8 cellular contexts compared by ENCODE assay signal in genomic region chr12:124927325-124928094, GRCh38. TPM values are rescaled to one million over a fixed set of nuclear protein-coding genes. Genes with fewer than 3 reads are reported as not detected.
DNase-seq lines count a peak whose midpoint lies in the region; ATAC-seq and TF ChIP-seq lines count a peak whose summit lies in the region.

No MANE protein-coding gene starts in this region.

- intact Hi-C loops in A673 (cut with micrococcal nuclease; ENCODE audit: unreplicated experiment), result loop anchor here (1.0 kb wide), 1 partner anchor 12 kb away; no protein-coding TSS in a partner anchor
- intact Hi-C loops in activated CD8-positive, alpha-beta T cell treated with anti-CD3 and anti-CD28 coated beads for 36 hours (cut with micrococcal nuclease), result loop anchor here (1.0 kb wide), 1 partner anchor 12 kb away; no protein-coding TSS in a partner anchor

- WGBS in endodermal cell (ENCODE audit: insufficient coverage in 1 of 2, insufficient read length in 1 of 2), 2 experiments, result 0 to 1% methylated on average over 27 to 40 of the region's 40 CpGs

- H3K36me3 ChIP-seq in A673 (ENCODE audit: insufficient read depth, low read length, poor library complexity, severe bottlenecking) (no peaks in the 10 kb centered on the region), endodermal cell (ENCODE audit: control insufficient read depth, insufficient read depth, low read length) (no peaks in the 10 kb centered on the region)

- H3K27me3 ChIP-seq in A673 (replicated peaks; ENCODE audit: insufficient read depth, low read depth, low read length, poor library complexity) (no peaks in the 10 kb centered on the region), endodermal cell (ENCODE audit: control insufficient read depth, insufficient read depth, low read length, poor library complexity, severe bottlenecking) (no peaks in the 10 kb centered on the region)

- CTCF ChIA-PET in A673 (lab: Charles Lee), result no interaction called here
- CTCF ChIA-PET in activated CD8-positive, alpha-beta T cell treated with anti-CD3 and anti-CD28 coated beads for 36 hours (lab: Charles Lee), result interaction anchor here (1.0 to 4.7 kb wide), 4 partner anchors 12 to 21 kb away, joined by 3 to 69 read pairs (median 19); partner anchors contain the start of gene UBC

- peak overlapping the region; percentile 98 for H3K27ac Mint-ChIP-seq in activated CD8-positive, alpha-beta T cell treated with anti-CD3 and anti-CD28 coated beads for 36 hours
- H3K27ac Mint-ChIP-seq in endodermal cell, result peak overlapping the region; percentile 95

- no TSS peak for BruUV-seq in A673 (replicated peaks; lab: Mats Ljungman, UMichigan)

- H3K9me3 ChIP-seq in A673 (ENCODE audit: low read depth, low read length, poor library complexity, severe bottlenecking), result no peaks in the 10 kb centered on the region
- no peaks in the 10 kb centered on the region for H3K9me3 ChIP-seq in endodermal cell (ENCODE audit: control insufficient read depth, low read length)

- DNase-seq in A673 (ENCODE audit: low spot score) (peak; percentile 94), endodermal cell (peak; percentile 100), mucosa of gallbladder (ENCODE audit: low spot score) (peak; percentile 93)
- DNase-seq in activated CD8-positive, alpha-beta T cell treated with anti-CD3 and anti-CD28 coated beads for 36 hours, result peak; percentile 96
- DNase-seq in stimulated activated CD8-positive, alpha-beta memory T cell treated with anti-CD3 and anti-CD28 coated beads, Interleukin-4, amount 100 ng/mL, for 48 hours, result peak; percentile 99
- DNase-seq in stimulated activated naive CD4-positive, alpha-beta T cell treated with Interleukin-2 at 50 U/mL for 16 hours (lab: John Stamatoyannopoulos, UW), result no peak

- peaks cover 9% of the 10 kb centered on the region for H3K36me3 Mint-ChIP-seq in activated CD8-positive, alpha-beta T cell treated with anti-CD3 and anti-CD28 coated beads for 36 hours (ENCODE audit: low read depth)
- H3K36me3 Mint-ChIP-seq in endodermal cell (ENCODE audit: low read depth), result no peaks in the 10 kb centered on the region

- TF ChIP-seq CTCF in A673 (conservative IDR thresholded peaks at IDR 0.05; ENCODE audit: low read depth, low read length) (no peak), endodermal cell (conservative IDR thresholded peaks at IDR 0.05) (no peak)
- TF ChIP-seq CTCF in activated CD8-positive, alpha-beta T cell treated with anti-CD3 and anti-CD28 coated beads for 36 hours (IDR thresholded peaks at IDR 0.05), result no peak

- no peaks in the 10 kb centered on the region for H3K9me3 Mint-ChIP-seq in activated CD8-positive, alpha-beta T cell treated with anti-CD3 and anti-CD28 coated beads for 36 hours
- no peaks in the 10 kb centered on the region for H3K9me3 Mint-ChIP-seq in endodermal cell

- POLR2A ChIA-PET in A673 (lab: Charles Lee; ENCODE audit: low non-redundant PET), result no interaction called here
- POLR2A ChIA-PET in activated CD8-positive, alpha-beta T cell treated with anti-CD3 and anti-CD28 coated beads for 36 hours (lab: Charles Lee), result interaction anchor here (1.1 to 3.7 kb wide), 5 partner anchors 9 to 21 kb away, joined by 4 to 57 read pairs (median 27); partner anchors contain the start of gene UBC

- peak overlapping the region; percentile 77 for H3K9ac ChIP-seq in endodermal cell (ENCODE audit: extremely low read depth, low read length, poor library complexity, severe bottlenecking)

- H3K4me3 Mint-ChIP-seq in activated CD8-positive, alpha-beta T cell treated with anti-CD3 and anti-CD28 coated beads for 36 hours, result peak overlapping the region; percentile 95
- peak overlapping the region; percentile 85 for H3K4me3 Mint-ChIP-seq in endodermal cell

- H3K27me3 Mint-ChIP-seq in activated CD8-positive, alpha-beta T cell treated with anti-CD3 and anti-CD28 coated beads for 36 hours, result peaks cover 5% of the 10 kb centered on the region
- no peaks in the 10 kb centered on the region for H3K27me3 Mint-ChIP-seq in endodermal cell (ENCODE audit: insufficient read depth)

- H3K27ac ChIP-seq in A673 (ENCODE audit: low read depth, low read length, poor library complexity, severe bottlenecking), result peak overlapping the region; percentile 91
- H3K27ac ChIP-seq in endodermal cell (ENCODE audit: low read depth, low read length), result peak overlapping the region; percentile 19

- H3K4me1 ChIP-seq in A673 (ENCODE audit: insufficient read depth, low read length, poor library complexity, severe bottlenecking) (no peaks in the 10 kb centered on the region), endodermal cell (ENCODE audit: control insufficient read depth, insufficient read depth, low read length) (no peaks in the 10 kb centered on the region)

- peak; percentile 86 for ATAC-seq in GM19397 (IDR thresholded peaks at IDR 0.05; ENCODE audit: unreplicated experiment)
- peak; percentile 73 for ATAC-seq in HG03571 (IDR thresholded peaks at IDR 0.05; ENCODE audit: unreplicated experiment)
- peak; percentile 83 for ATAC-seq in activated CD8-positive, alpha-beta T cell treated with anti-CD3 and anti-CD28 coated beads for 36 hours

- H3K4me3 ChIP-seq in A673 (ENCODE audit: low read depth, low read length, poor library complexity, severe bottlenecking), result peak overlapping the region; percentile 94
- peak overlapping the region; percentile 99 for H3K4me3 ChIP-seq in endodermal cell (ENCODE audit: low read length)

- H3K4me1 Mint-ChIP-seq in activated CD8-positive, alpha-beta T cell treated with anti-CD3 and anti-CD28 coated beads for 36 hours (ENCODE audit: low read depth), result peaks cover 50% of the 10 kb centered on the region
- H3K4me1 Mint-ChIP-seq in endodermal cell, result peaks cover 12% of the 10 kb centered on the region

RNA-seq across cellular contexts. Expression of gene UBC, which starts 13.1 kb away (rescaled TPM):
- total RNA-seq in A673 (2021), result 965 and 1,053 TPM in 2 replicates
- total RNA-seq in activated CD8-positive, alpha-beta T cell treated with anti-CD3 and anti-CD28 coated beads for 36 hours, result 1,000 to 10,000 TPM in 1 of 2 experiments, 100 to 1,000 TPM in 1; 963 to 1,010 TPM
- 100 to 1,000 TPM; 580 to 625 TPM for total RNA-seq in endodermal cell
- polyA plus RNA-seq in endodermal cell (2013, experiment 1 of 2), result 856 TPM
- 866 TPM for polyA plus RNA-seq in endodermal cell (2013, experiment 2 of 2)
- total RNA-seq in mucosa of gallbladder, result 1,032 TPM
